Comparison of ENCODE assay signal across 8 cellular contexts in genomic region chr6:142926177-142926493, GRCh38. TPM values are rescaled to one million over a fixed set of nuclear protein-coding genes. Genes with fewer than 3 reads are reported as not detected.
DNase-seq lines count a peak whose midpoint lies in the region; ATAC-seq and TF ChIP-seq lines count a peak whose summit lies in the region.

No MANE protein-coding gene starts in this region.

- H3K27ac Mint-ChIP-seq in GM23338 (no peak overlapping the region), glutamatergic neuron (ENCODE audit: unreplicated experiment) (peak overlapping the region; percentile 93)
- H3K27ac Mint-ChIP-seq in activated CD4-positive, alpha-beta memory T cell treated with anti-CD3 and anti-CD28 coated beads, Interleukin-2, amount 10 ng/mL, durations not matched to agents 7 days and 5 days = peak overlapping the region; percentile 80

- H3K9me3 Mint-ChIP-seq in GM23338 (no peaks in the 10 kb centered on the region), glutamatergic neuron (ENCODE audit: unreplicated experiment) (no peaks in the 10 kb centered on the region)
- H3K9me3 Mint-ChIP-seq in activated CD4-positive, alpha-beta memory T cell treated with anti-CD3 and anti-CD28 coated beads, Interleukin-2, amount 10 ng/mL, durations not matched to agents 7 days and 5 days = no peaks in the 10 kb centered on the region

- H3K9ac ChIP-seq in skeletal muscle tissue (ENCODE audit: low read depth in 1 of 3, low read length in 3 of 3) = peak overlapping the region; percentile 83 to 90 (median 85)

- H3K9me3 ChIP-seq in skeletal muscle tissue (ENCODE audit: control insufficient read depth in 3 of 3, low read length in 3 of 3) = no peaks in the 10 kb centered on the region

- no peaks in the 10 kb centered on the region; the same call in 1 of the 2 replicates for H3K79me2 ChIP-seq in GM23338 (replicated peaks; ENCODE audit: insufficient read depth)

- TF ChIP-seq CTCF in GM23338 (conservative IDR thresholded peaks at IDR 0.05; ENCODE audit: low read depth in 2 of 2) (no peak), glutamatergic neuron (IDR thresholded peaks at IDR 0.05; ENCODE audit: partially characterized antibody, unreplicated experiment) (no peak)

- peaks cover 20% of the 10 kb centered on the region; the same call in 1 of the 2 replicates for H3K27me3 ChIP-seq in GM23338 (ENCODE audit: insufficient read depth)
- H3K27me3 ChIP-seq in skeletal muscle tissue (ENCODE audit: control insufficient read depth in 3 of 3, insufficient read depth in 3 of 3, low read length in 3 of 3) = no peaks in the 10 kb centered on the region

- H3K36me3 Mint-ChIP-seq in GM23338 (ENCODE audit: low read depth) (no peaks in the 10 kb centered on the region), glutamatergic neuron (ENCODE audit: unreplicated experiment) (no peaks in the 10 kb centered on the region)
- peaks cover 17% of the 10 kb centered on the region for H3K36me3 Mint-ChIP-seq in activated CD4-positive, alpha-beta memory T cell treated with anti-CD3 and anti-CD28 coated beads, Interleukin-2, amount 10 ng/mL, durations not matched to agents 7 days and 5 days (ENCODE audit: low read depth)

- peaks cover 27% of the 10 kb centered on the region for H3K4me1 Mint-ChIP-seq in GM23338
- H3K4me1 Mint-ChIP-seq in activated CD4-positive, alpha-beta memory T cell treated with anti-CD3 and anti-CD28 coated beads, Interleukin-2, amount 10 ng/mL, durations not matched to agents 7 days and 5 days = peaks cover 37% of the 10 kb centered on the region
- peaks cover 3% of the 10 kb centered on the region for H3K4me1 Mint-ChIP-seq in glutamatergic neuron (ENCODE audit: low read depth, unreplicated experiment)

- POLR2A ChIA-PET in activated CD4-positive, alpha-beta memory T cell treated with anti-CD3 and anti-CD28 coated beads, Interleukin-2, amount 10 ng/mL, durations not matched to agents 7 days and 5 days (lab: Charles Lee) = interaction anchor here (0.6 to 14.4 kb wide), 21 partner anchors 9 to 917 kb away, joined by 3 to 168 read pairs (median 12); partner anchors contain the start of genes HIVEP2 and LTV1

- no peaks in the 10 kb centered on the region for H3K9me2 ChIP-seq in GM23338 (ENCODE audit: insufficient read depth)

- peak overlapping the region; percentile 67 for H3K4me3 ChIP-seq in GM23338
- peak overlapping the region; percentile 52 to 81 (median 80) for H3K4me3 ChIP-seq in skeletal muscle tissue (ENCODE audit: low read length in 3 of 3)

- DNase-seq in GM23338 (ENCODE audit: low spot score) (no peak), glutamatergic neuron (no peak), ACHN (no peak), NCI-H345 (lab: John Stamatoyannopoulos, UW) (no peak)
- no peak for DNase-seq in activated CD4-positive, alpha-beta memory T cell treated with anti-CD3 and anti-CD28 coated beads, Interleukin-2, amount 10 ng/mL, durations not matched to agents 7 days and 5 days

- in situ Hi-C loops in ACHN (cut with HindIII; ENCODE audit: low pct_ligation_motif_present, low pct_unique_long_range_greater_than_20kb, low sequenced_read_pairs) = no loop called here

- H3K27ac ChIP-seq in GM23338 (ENCODE audit: low read depth) = no peak overlapping the region; the same call in 1 of the 2 replicates
- peak overlapping the region; percentile 94 for H3K27ac ChIP-seq in skeletal muscle tissue (ENCODE audit: low read depth, low read length)

- H3K4me1 ChIP-seq in GM23338 (ENCODE audit: insufficient read depth) (peaks cover 31% of the 10 kb centered on the region), skeletal muscle tissue (ENCODE audit: control insufficient read depth in 3 of 3, insufficient read depth in 3 of 3, low read length in 3 of 3) (peaks cover 10 to 24% (median 16%) of the 10 kb centered on the region in 3 donors)

- no peak overlapping the region for H2AFZ ChIP-seq in GM23338

- no peak for ATAC-seq in GM23338
- no peak for ATAC-seq in GM18861 (IDR thresholded peaks at IDR 0.05; ENCODE audit: unreplicated experiment)
- ATAC-seq in HG03159 (IDR thresholded peaks at IDR 0.05; ENCODE audit: unreplicated experiment) = no peak

- H3K27me3 Mint-ChIP-seq in GM23338 (ENCODE audit: insufficient read depth, low read depth, poor library complexity) (peaks cover 1% of the 10 kb centered on the region), glutamatergic neuron (ENCODE audit: unreplicated experiment) (peaks cover 2% of the 10 kb centered on the region)
- no peaks in the 10 kb centered on the region for H3K27me3 Mint-ChIP-seq in activated CD4-positive, alpha-beta memory T cell treated with anti-CD3 and anti-CD28 coated beads, Interleukin-2, amount 10 ng/mL, durations not matched to agents 7 days and 5 days

- H3K4me3 Mint-ChIP-seq in GM23338 = peak overlapping the region; percentile 82
- peak overlapping the region; percentile 84 for H3K4me3 Mint-ChIP-seq in activated CD4-positive, alpha-beta memory T cell treated with anti-CD3 and anti-CD28 coated beads, Interleukin-2, amount 10 ng/mL, durations not matched to agents 7 days and 5 days
- peak overlapping the region; percentile 97 for H3K4me3 Mint-ChIP-seq in glutamatergic neuron (ENCODE audit: unreplicated experiment)

- H3K36me3 ChIP-seq in GM23338 (ENCODE audit: insufficient read depth) (no peaks in the 10 kb centered on the region), skeletal muscle tissue (ENCODE audit: control insufficient read depth in 3 of 3, insufficient read depth in 3 of 3, low read length in 3 of 3) (no peaks in the 10 kb centered on the region)

- CTCF ChIA-PET in activated CD4-positive, alpha-beta memory T cell treated with anti-CD3 and anti-CD28 coated beads, Interleukin-2, amount 10 ng/mL, durations not matched to agents 7 days and 5 days (lab: Charles Lee) = interaction anchor here (0.6 to 1.9 kb wide), 8 partner anchors 9 to 233 kb away, joined by 3 to 7 read pairs (median 4); no protein-coding TSS in a partner anchor

- H3K4me2 ChIP-seq in GM23338 = peak overlapping the region; percentile 87

- H3F3A ChIP-seq in GM23338 (replicated peaks; ENCODE audit: low read depth) = no peaks in the 10 kb centered on the region

- 0 out of 2 replicates have a peak, but pooled peaks cover 8% of the 10 kb centered on the region for H4K20me1 ChIP-seq in GM23338 (replicated peaks; ENCODE audit: insufficient read depth)

TF ChIP-seq in GM23338, 12 proteins besides CTCF, POLR2A, EP300 and RAD21:
- no peak for TF ChIP-seq JUNB (IDR thresholded peaks at IDR 0.05; ENCODE audit: unreplicated experiment)
- TF ChIP-seq STAT1 (IDR thresholded peaks at IDR 0.05; ENCODE audit: unreplicated experiment) = no peak
- no peak for TF ChIP-seq EZH2phosphoT487 (IDR thresholded peaks at IDR 0.05; ENCODE audit: unreplicated experiment)
- TF ChIP-seq ZNF331 (CRISPR knock-in tag; IDR thresholded peaks at IDR 0.05; ENCODE audit: low read depth) = no peak
- TF ChIP-seq, protein P1, sequence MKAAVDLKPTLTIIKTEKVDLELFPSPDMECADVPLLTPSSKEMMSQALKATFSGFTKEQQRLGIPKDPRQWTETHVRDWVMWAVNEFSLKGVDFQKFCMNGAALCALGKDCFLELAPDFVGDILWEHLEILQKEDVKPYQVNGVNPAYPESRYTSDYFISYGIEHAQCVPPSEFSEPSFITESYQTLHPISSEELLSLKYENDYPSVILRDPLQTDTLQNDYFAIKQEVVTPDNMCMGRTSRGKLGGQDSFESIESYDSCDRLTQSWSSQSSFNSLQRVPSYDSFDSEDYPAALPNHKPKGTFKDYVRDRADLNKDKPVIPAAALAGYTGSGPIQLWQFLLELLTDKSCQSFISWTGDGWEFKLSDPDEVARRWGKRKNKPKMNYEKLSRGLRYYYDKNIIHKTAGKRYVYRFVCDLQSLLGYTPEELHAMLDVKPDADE (IDR thresholded peaks at IDR 0.05) = no peak
- TF ChIP-seq, protein P2, sequence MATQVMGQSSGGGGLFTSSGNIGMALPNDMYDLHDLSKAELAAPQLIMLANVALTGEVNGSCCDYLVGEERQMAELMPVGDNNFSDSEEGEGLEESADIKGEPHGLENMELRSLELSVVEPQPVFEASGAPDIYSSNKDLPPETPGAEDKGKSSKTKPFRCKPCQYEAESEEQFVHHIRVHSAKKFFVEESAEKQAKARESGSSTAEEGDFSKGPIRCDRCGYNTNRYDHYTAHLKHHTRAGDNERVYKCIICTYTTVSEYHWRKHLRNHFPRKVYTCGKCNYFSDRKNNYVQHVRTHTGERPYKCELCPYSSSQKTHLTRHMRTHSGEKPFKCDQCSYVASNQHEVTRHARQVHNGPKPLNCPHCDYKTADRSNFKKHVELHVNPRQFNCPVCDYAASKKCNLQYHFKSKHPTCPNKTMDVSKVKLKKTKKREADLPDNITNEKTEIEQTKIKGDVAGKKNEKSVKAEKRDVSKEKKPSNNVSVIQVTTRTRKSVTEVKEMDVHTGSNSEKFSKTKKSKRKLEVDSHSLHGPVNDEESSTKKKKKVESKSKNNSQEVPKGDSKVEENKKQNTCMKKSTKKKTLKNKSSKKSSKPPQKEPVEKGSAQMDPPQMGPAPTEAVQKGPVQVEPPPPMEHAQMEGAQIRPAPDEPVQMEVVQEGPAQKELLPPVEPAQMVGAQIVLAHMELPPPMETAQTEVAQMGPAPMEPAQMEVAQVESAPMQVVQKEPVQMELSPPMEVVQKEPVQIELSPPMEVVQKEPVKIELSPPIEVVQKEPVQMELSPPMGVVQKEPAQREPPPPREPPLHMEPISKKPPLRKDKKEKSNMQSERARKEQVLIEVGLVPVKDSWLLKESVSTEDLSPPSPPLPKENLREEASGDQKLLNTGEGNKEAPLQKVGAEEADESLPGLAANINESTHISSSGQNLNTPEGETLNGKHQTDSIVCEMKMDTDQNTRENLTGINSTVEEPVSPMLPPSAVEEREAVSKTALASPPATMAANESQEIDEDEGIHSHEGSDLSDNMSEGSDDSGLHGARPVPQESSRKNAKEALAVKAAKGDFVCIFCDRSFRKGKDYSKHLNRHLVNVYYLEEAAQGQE (IDR thresholded peaks at IDR 0.05; ENCODE audit: unreplicated experiment) = no peak

RNA-seq across cellular contexts. Expression of gene HIVEP2, which starts 18.8 kb away (rescaled TPM):
- 6.6 and 7.4 TPM in 2 replicates for total RNA-seq in GM23338 (2014; rRNA removed; shearing (Covaris generic))
- polyA plus RNA-seq in GM23338 (2016; fragmentation: Nextera tagmentation; extraction: Ambion mirVana) = 1.5 and 1.6 TPM in 2 replicates
- total RNA-seq in activated CD4-positive, alpha-beta memory T cell treated with anti-CD3 and anti-CD28 coated beads, Interleukin-2, amount 10 ng/mL, durations not matched to agents 7 days and 5 days = 10 to 100 TPM; 30.5 to 32.8 TPM
- total RNA-seq in glutamatergic neuron (ENCODE audit: unreplicated experiment) (2.6 TPM), skeletal muscle tissue (17.7 TPM)
